In genomic region chr18:32092422-32093105, GRCh38 we compare ENCODE assay signal across 1 cellular context.
TF ChIP-seq lines count a peak whose summit lies in the region.

No MANE protein-coding gene starts in this region.

TF ChIP-seq in SK-N-SH, 30 proteins besides CTCF, POLR2A, EP300 and RAD21 (continued from another document):
- TF ChIP-seq, protein P1, sequence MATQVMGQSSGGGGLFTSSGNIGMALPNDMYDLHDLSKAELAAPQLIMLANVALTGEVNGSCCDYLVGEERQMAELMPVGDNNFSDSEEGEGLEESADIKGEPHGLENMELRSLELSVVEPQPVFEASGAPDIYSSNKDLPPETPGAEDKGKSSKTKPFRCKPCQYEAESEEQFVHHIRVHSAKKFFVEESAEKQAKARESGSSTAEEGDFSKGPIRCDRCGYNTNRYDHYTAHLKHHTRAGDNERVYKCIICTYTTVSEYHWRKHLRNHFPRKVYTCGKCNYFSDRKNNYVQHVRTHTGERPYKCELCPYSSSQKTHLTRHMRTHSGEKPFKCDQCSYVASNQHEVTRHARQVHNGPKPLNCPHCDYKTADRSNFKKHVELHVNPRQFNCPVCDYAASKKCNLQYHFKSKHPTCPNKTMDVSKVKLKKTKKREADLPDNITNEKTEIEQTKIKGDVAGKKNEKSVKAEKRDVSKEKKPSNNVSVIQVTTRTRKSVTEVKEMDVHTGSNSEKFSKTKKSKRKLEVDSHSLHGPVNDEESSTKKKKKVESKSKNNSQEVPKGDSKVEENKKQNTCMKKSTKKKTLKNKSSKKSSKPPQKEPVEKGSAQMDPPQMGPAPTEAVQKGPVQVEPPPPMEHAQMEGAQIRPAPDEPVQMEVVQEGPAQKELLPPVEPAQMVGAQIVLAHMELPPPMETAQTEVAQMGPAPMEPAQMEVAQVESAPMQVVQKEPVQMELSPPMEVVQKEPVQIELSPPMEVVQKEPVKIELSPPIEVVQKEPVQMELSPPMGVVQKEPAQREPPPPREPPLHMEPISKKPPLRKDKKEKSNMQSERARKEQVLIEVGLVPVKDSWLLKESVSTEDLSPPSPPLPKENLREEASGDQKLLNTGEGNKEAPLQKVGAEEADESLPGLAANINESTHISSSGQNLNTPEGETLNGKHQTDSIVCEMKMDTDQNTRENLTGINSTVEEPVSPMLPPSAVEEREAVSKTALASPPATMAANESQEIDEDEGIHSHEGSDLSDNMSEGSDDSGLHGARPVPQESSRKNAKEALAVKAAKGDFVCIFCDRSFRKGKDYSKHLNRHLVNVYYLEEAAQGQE (IDR thresholded peaks at IDR 0.05; ENCODE audit: low read depth, low read length) = no peak
- TF ChIP-seq GABPA (IDR thresholded peaks at IDR 0.05; ENCODE audit: low read depth) (no peak), TEAD4 (IDR thresholded peaks at IDR 0.05; ENCODE audit: borderline replicate concordance, insufficient read depth) (no peak), IRF3 (IDR thresholded peaks at IDR 0.05; ENCODE audit: low read depth, low read length) (no peak), FOSL2 (IDR thresholded peaks at IDR 0.05; ENCODE audit: borderline replicate concordance, low read depth) (no peak), RFX5 (IDR thresholded peaks at IDR 0.05; ENCODE audit: low read length) (no peak), RCOR1 (IDR thresholded peaks at IDR 0.05; ENCODE audit: low read length) (no peak), MEF2A (IDR thresholded peaks at IDR 0.05; ENCODE audit: borderline replicate concordance, low read depth) (no peak), EZH2phosphoT487 (IDR thresholded peaks at IDR 0.05; ENCODE audit: borderline replicate concordance, low read depth) (no peak), USF2 (IDR thresholded peaks at IDR 0.05; ENCODE audit: borderline replicate concordance, low read depth, low read length) (no peak), FOXM1 (IDR thresholded peaks at IDR 0.05; ENCODE audit: low read depth) (no peak)
- TF ChIP-seq, protein P2, sequence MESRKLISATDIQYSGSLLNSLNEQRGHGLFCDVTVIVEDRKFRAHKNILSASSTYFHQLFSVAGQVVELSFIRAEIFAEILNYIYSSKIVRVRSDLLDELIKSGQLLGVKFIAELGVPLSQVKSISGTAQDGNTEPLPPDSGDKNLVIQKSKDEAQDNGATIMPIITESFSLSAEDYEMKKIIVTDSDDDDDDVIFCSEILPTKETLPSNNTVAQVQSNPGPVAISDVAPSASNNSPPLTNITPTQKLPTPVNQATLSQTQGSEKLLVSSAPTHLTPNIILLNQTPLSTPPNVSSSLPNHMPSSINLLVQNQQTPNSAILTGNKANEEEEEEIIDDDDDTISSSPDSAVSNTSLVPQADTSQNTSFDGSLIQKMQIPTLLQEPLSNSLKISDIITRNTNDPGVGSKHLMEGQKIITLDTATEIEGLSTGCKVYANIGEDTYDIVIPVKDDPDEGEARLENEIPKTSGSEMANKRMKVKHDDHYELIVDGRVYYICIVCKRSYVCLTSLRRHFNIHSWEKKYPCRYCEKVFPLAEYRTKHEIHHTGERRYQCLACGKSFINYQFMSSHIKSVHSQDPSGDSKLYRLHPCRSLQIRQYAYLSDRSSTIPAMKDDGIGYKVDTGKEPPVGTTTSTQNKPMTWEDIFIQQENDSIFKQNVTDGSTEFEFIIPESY (IDR thresholded peaks at IDR 0.05; ENCODE audit: borderline replicate concordance, low read depth) = no peak
